3 cellular contexts compared by ENCODE assay signal in the genomic region with DNA sequence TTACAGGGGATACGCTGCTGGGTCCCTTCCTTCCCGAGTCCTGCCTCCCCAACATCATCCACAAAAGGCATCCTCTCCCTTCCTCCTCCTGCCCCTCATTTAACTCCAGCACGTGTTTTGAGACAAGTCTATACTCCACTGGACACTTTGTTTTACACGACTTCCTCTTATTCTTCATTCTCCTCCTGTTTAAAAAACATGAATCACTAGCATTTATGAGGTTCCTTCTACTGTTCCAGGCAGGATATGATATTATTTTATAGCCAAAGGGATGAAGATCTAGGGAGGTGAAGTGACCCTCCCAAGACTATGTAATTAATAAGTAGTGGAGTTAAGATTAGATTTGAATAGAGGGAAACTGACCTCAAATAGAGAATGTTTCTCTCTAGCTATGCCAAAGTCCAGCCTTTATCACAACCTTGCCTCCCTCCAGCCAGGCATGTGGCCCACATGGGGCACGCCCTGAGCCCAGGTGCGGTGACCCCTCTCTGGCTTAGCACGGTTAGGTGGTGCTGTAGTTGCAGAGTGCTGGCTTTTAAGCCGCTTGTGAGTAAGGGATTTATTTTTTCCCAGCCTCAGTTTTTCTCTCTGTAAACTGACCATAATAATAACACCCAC.
TF ChIP-seq lines count a peak whose summit lies in the region.

No MANE protein-coding gene starts in this region.

TF ChIP-seq in IMR-90, 13 proteins besides CTCF, POLR2A, EP300 and RAD21:
- TF ChIP-seq RFX5 (IDR thresholded peaks at IDR 0.05; ENCODE audit: low read depth, low read length) (no peak), MAFK (IDR thresholded peaks at IDR 0.05; ENCODE audit: low read depth, low read length) (no peak), MXI1 (IDR thresholded peaks at IDR 0.05; ENCODE audit: borderline replicate concordance, low read depth, low read length) (no peak), CEBPB (IDR thresholded peaks at IDR 0.05; ENCODE audit: low read depth, low read length) (no peak), RCOR1 (IDR thresholded peaks at IDR 0.05; ENCODE audit: insufficient replicate concordance, low read length) (no peak), SMC3 (IDR thresholded peaks at IDR 0.05; ENCODE audit: low read depth, low read length) (no peak), FOS (IDR thresholded peaks at IDR 0.05; ENCODE audit: low read depth, low read length) (no peak), CHD1 (IDR thresholded peaks at IDR 0.05; ENCODE audit: low read depth, low read length) (no peak), BHLHE40 (IDR thresholded peaks at IDR 0.05; ENCODE audit: low read depth, low read length) (no peak), NFE2L2 (IDR thresholded peaks at IDR 0.05; ENCODE audit: low read depth, low read length) (no peak), MAZ (IDR thresholded peaks at IDR 0.05; ENCODE audit: borderline replicate concordance, low read depth, low read length) (no peak)
- TF ChIP-seq, protein P1, sequence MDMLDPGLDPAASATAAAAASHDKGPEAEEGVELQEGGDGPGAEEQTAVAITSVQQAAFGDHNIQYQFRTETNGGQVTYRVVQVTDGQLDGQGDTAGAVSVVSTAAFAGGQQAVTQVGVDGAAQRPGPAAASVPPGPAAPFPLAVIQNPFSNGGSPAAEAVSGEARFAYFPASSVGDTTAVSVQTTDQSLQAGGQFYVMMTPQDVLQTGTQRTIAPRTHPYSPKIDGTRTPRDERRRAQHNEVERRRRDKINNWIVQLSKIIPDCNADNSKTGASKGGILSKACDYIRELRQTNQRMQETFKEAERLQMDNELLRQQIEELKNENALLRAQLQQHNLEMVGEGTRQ (IDR thresholded peaks at IDR 0.05; ENCODE audit: low read depth, low read length), result no peak
- TF ChIP-seq, protein P2, sequence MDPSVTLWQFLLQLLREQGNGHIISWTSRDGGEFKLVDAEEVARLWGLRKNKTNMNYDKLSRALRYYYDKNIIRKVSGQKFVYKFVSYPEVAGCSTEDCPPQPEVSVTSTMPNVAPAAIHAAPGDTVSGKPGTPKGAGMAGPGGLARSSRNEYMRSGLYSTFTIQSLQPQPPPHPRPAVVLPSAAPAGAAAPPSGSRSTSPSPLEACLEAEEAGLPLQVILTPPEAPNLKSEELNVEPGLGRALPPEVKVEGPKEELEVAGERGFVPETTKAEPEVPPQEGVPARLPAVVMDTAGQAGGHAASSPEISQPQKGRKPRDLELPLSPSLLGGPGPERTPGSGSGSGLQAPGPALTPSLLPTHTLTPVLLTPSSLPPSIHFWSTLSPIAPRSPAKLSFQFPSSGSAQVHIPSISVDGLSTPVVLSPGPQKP (IDR thresholded peaks at IDR 0.05; ENCODE audit: borderline replicate concordance, low read depth, low read length), result no peak

TF ChIP-seq in liver, 16 proteins besides CTCF, POLR2A, EP300 and RAD21:
- TF ChIP-seq, protein P3, sequence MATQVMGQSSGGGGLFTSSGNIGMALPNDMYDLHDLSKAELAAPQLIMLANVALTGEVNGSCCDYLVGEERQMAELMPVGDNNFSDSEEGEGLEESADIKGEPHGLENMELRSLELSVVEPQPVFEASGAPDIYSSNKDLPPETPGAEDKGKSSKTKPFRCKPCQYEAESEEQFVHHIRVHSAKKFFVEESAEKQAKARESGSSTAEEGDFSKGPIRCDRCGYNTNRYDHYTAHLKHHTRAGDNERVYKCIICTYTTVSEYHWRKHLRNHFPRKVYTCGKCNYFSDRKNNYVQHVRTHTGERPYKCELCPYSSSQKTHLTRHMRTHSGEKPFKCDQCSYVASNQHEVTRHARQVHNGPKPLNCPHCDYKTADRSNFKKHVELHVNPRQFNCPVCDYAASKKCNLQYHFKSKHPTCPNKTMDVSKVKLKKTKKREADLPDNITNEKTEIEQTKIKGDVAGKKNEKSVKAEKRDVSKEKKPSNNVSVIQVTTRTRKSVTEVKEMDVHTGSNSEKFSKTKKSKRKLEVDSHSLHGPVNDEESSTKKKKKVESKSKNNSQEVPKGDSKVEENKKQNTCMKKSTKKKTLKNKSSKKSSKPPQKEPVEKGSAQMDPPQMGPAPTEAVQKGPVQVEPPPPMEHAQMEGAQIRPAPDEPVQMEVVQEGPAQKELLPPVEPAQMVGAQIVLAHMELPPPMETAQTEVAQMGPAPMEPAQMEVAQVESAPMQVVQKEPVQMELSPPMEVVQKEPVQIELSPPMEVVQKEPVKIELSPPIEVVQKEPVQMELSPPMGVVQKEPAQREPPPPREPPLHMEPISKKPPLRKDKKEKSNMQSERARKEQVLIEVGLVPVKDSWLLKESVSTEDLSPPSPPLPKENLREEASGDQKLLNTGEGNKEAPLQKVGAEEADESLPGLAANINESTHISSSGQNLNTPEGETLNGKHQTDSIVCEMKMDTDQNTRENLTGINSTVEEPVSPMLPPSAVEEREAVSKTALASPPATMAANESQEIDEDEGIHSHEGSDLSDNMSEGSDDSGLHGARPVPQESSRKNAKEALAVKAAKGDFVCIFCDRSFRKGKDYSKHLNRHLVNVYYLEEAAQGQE (IDR thresholded peaks at IDR 0.05), result peak; percentile 52
- TF ChIP-seq FOXA1 (IDR thresholded peaks at IDR 0.05) (no peak), ATF3 (IDR thresholded peaks at IDR 0.05) (no peak), HNF4G (IDR thresholded peaks at IDR 0.05) (peak; percentile 39), RXRA (IDR thresholded peaks at IDR 0.05) (peak; percentile 86 to 94), EGR1 (IDR thresholded peaks at IDR 0.05; ENCODE audit: low read depth in 2 of 2) (no peak), FOXA2 (IDR thresholded peaks at IDR 0.05) (peak; percentile 14), NR2F2 (IDR thresholded peaks at IDR 0.05) (no peak), TAF1 (conservative IDR thresholded peaks at IDR 0.05) (no peak), JUND (IDR thresholded peaks at IDR 0.05) (peak in 1 of 2 donors; percentile 68), HNF4A (conservative IDR thresholded peaks at IDR 0.05) (peak; percentile 88 to 94), GABPA (IDR thresholded peaks at IDR 0.05 in 1 of 2, conservative IDR thresholded peaks at IDR 0.05 in 1 of 2) (no peak), YY1 (IDR thresholded peaks at IDR 0.05) (peak; percentile 45), MAX (IDR thresholded peaks at IDR 0.05) (peak; percentile 92), SP1 (IDR thresholded peaks at IDR 0.05) (peak; percentile 72)
- TF ChIP-seq, protein P4, sequence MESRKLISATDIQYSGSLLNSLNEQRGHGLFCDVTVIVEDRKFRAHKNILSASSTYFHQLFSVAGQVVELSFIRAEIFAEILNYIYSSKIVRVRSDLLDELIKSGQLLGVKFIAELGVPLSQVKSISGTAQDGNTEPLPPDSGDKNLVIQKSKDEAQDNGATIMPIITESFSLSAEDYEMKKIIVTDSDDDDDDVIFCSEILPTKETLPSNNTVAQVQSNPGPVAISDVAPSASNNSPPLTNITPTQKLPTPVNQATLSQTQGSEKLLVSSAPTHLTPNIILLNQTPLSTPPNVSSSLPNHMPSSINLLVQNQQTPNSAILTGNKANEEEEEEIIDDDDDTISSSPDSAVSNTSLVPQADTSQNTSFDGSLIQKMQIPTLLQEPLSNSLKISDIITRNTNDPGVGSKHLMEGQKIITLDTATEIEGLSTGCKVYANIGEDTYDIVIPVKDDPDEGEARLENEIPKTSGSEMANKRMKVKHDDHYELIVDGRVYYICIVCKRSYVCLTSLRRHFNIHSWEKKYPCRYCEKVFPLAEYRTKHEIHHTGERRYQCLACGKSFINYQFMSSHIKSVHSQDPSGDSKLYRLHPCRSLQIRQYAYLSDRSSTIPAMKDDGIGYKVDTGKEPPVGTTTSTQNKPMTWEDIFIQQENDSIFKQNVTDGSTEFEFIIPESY (IDR thresholded peaks at IDR 0.05), result peak; percentile 26
TF ChIP-seq in liver: peak in this region for 10.

TF ChIP-seq in WTC11, 78 proteins besides CTCF, POLR2A, EP300 and RAD21:
- TF ChIP-seq JUN (CRISPR knock-in tag; IDR thresholded peaks at IDR 0.05) (no peak), OVOL2 (CRISPR knock-in tag; IDR thresholded peaks at IDR 0.05; ENCODE audit: borderline replicate concordance) (no peak), MYBL2 (CRISPR knock-in tag; IDR thresholded peaks at IDR 0.05) (no peak), FOXP1 (CRISPR knock-in tag; IDR thresholded peaks at IDR 0.05; ENCODE audit: borderline replicate concordance) (no peak), GTF2I (CRISPR knock-in tag; conservative IDR thresholded peaks at IDR 0.05) (no peak), NFYB (CRISPR knock-in tag; conservative IDR thresholded peaks at IDR 0.05; ENCODE audit: low read depth) (no peak)
